8 cellular contexts compared by ENCODE assay signal in genomic region chr7:92135100-92135429, GRCh38. TPM values are rescaled to one million over a fixed set of nuclear protein-coding genes. Genes with fewer than 3 reads are reported as not detected.
DNase-seq lines count a peak whose midpoint lies in the region; ATAC-seq and TF ChIP-seq lines count a peak whose summit lies in the region.

No MANE protein-coding gene starts in this region.

- H3K4me2 ChIP-seq in BLaER1 (peak overlapping the region; percentile 83), GM23248 (ENCODE audit: unreplicated experiment) (peak overlapping the region; percentile 81), mesendoderm (ENCODE audit: low read length) (peak overlapping the region; percentile 88)

- H3F3A ChIP-seq in GM23248 (ENCODE audit: insufficient read depth), result no peaks in the 10 kb centered on the region

- H4K20me1 ChIP-seq in BLaER1, result peaks cover 19% of the 10 kb centered on the region; the same call in 1 of the 2 replicates
- H4K20me1 ChIP-seq in GM23248 (ENCODE audit: insufficient read depth), result no peaks in the 10 kb centered on the region

- H3K4me3 ChIP-seq in BLaER1, result peak overlapping the region; percentile 89
- peak overlapping the region; percentile 90 for H3K4me3 ChIP-seq in GM23248
- H3K4me3 ChIP-seq in mesendoderm (ENCODE audit: low read length), result peak overlapping the region; percentile 62
- H3K4me3 ChIP-seq in upper lobe of right lung, result peak overlapping the region; percentile 96

- H3K36me3 ChIP-seq in BLaER1 (peaks cover 12% of the 10 kb centered on the region), GM23248 (ENCODE audit: low read depth) (0 out of 2 replicates have a peak, but pooled peaks cover 10% of the 10 kb centered on the region), mesendoderm (ENCODE audit: control insufficient read depth, insufficient read depth, low read length) (peaks cover 1% of the 10 kb centered on the region), upper lobe of right lung (peaks cover 10% of the 10 kb centered on the region)

- 3 to 8% methylated on average over 12 of the region's 12 CpGs for WGBS in GM23248 (ENCODE audit: low coverage in 1 of 2, low lambda C conversion rate in 2 of 2, missing lambda C conversion rate in 2 of 2), 2 experiments
- no CpG with 5 or more reads among the region's 12 CpGs for WGBS in mesendoderm (ENCODE audit: extremely low coverage, insufficient coverage, low lambda C conversion rate)

- H4K8ac ChIP-seq in mesendoderm (ENCODE audit: low read depth, low read length), result no peak overlapping the region

- H3K9ac ChIP-seq in BLaER1 (peak overlapping the region; percentile 87), GM23248 (peak overlapping the region; percentile 91), mesendoderm (ENCODE audit: low read length) (peak overlapping the region; percentile 87)

- peak overlapping the region; percentile 98 for H3K56ac ChIP-seq in mesendoderm (ENCODE audit: low read length)

- no peak overlapping the region for H2BK120ac ChIP-seq in mesendoderm (ENCODE audit: low read depth, low read length)

- peak overlapping the region; percentile 91 for H3K27ac ChIP-seq in BLaER1
- H3K27ac ChIP-seq in GM23248, result peak overlapping the region; percentile 84
- H3K27ac ChIP-seq in mesendoderm (ENCODE audit: low read depth, low read length), result peak overlapping the region; percentile 77
- peak overlapping the region; percentile 97 for H3K27ac ChIP-seq in upper lobe of right lung

- no peak overlapping the region for H2BK15ac ChIP-seq in mesendoderm (replicated peaks; ENCODE audit: low read depth)

- in situ Hi-C loops in GM23248 (cut with MboI), result no loop called here

- no peak overlapping the region for H2AK5ac ChIP-seq in mesendoderm (ENCODE audit: low read length)

- intact Hi-C loops in upper lobe of right lung (cut with DNase I), result no loop called here

- peak overlapping the region; percentile 98 for H2AFZ ChIP-seq in GM23248

- TF ChIP-seq CTCF in upper lobe of right lung (IDR thresholded peaks at IDR 0.05), result no peak

- H3K23ac ChIP-seq in mesendoderm (ENCODE audit: low read length), result peak overlapping the region; percentile 6

- ATAC-seq in upper lobe of right lung (no peak), GM21360 (IDR thresholded peaks at IDR 0.05; ENCODE audit: unreplicated experiment) (no peak)

- no peak overlapping the region for H3K18ac ChIP-seq in mesendoderm (ENCODE audit: low read length)

- DNase-seq in GM23248 (peak; percentile 55), OCI-M1 (lab: John Stamatoyannopoulos, UW) (peak; percentile 99), dermis microvascular lymphatic vessel endothelial cell (ENCODE audit: low read depth in 2 of 2) (peak; percentile 5 to 30), mesendoderm (no peak), upper lobe of right lung (no peak)
- DNase-seq in central memory CD4-positive, alpha-beta T cell, result no peak

- peak overlapping the region; percentile 26 for H3K4ac ChIP-seq in mesendoderm (ENCODE audit: low read depth, low read length)

- no peaks in the 10 kb centered on the region for H3K9me2 ChIP-seq in GM23248 (ENCODE audit: insufficient read depth)

- H3K27me3 ChIP-seq in BLaER1 (no peaks in the 10 kb centered on the region), GM23248 (replicated peaks; ENCODE audit: insufficient read depth) (no peaks in the 10 kb centered on the region), mesendoderm (ENCODE audit: insufficient read depth, low read length, poor library complexity) (no peaks in the 10 kb centered on the region), upper lobe of right lung (no peaks in the 10 kb centered on the region)

- H3K79me1 ChIP-seq in mesendoderm (ENCODE audit: low read length), result peaks cover 3% of the 10 kb centered on the region

- H3K9me3 ChIP-seq in BLaER1, result no peaks in the 10 kb centered on the region; the same call in 1 of the 2 replicates
- no peaks in the 10 kb centered on the region for H3K9me3 ChIP-seq in GM23248 (ENCODE audit: low read depth)
- no peaks in the 10 kb centered on the region for H3K9me3 ChIP-seq in upper lobe of right lung

- peak overlapping the region; percentile 48 for H2BK5ac ChIP-seq in mesendoderm (ENCODE audit: low read length)

- H4K5ac ChIP-seq in mesendoderm (ENCODE audit: low read length), result no peak overlapping the region

- H3K4me1 ChIP-seq in BLaER1 (peaks cover 26% of the 10 kb centered on the region), GM23248 (ENCODE audit: insufficient read depth) (peaks cover 14% of the 10 kb centered on the region), mesendoderm (ENCODE audit: control insufficient read depth, low read depth, low read length) (peaks cover 3% of the 10 kb centered on the region), upper lobe of right lung (peaks cover 19% of the 10 kb centered on the region)

- H3K79me2 ChIP-seq in GM23248 (ENCODE audit: insufficient read depth) (peaks cover 39% of the 10 kb centered on the region), mesendoderm (ENCODE audit: control insufficient read depth, insufficient read depth, low read length) (peaks cover 38% of the 10 kb centered on the region)

RNA-seq across cellular contexts. Expression of gene CYP51A1, which starts 0.8 kb away (rescaled TPM):
- total RNA-seq in GM23248 (2014; rRNA removed; shearing (Covaris generic)), result 64.6 and 67.8 TPM in 2 replicates
- polyA plus RNA-seq in GM23248 (2016; fragmentation: Nextera tagmentation; extraction: Ambion mirVana), result 65.6 and 67.2 TPM in 2 replicates
- total RNA-seq in dermis microvascular lymphatic vessel endothelial cell (102 and 174 TPM in 2 replicates), upper lobe of right lung (175 TPM)
- 120 TPM for polyA plus RNA-seq in mesendoderm (2013, experiment 1 of 2)
- polyA plus RNA-seq in mesendoderm (2013, experiment 2 of 2), result 119 TPM

RNA-seq across cellular contexts. Expression of gene LRRD1, which starts 43.9 kb away (rescaled TPM):
- total RNA-seq in GM23248 (2014; rRNA removed; shearing (Covaris generic)), result not detected in 2 replicates
- not detected in 2 replicates for polyA plus RNA-seq in GM23248 (2016; fragmentation: Nextera tagmentation; extraction: Ambion mirVana)
- total RNA-seq in dermis microvascular lymphatic vessel endothelial cell, result under 0.01 TPM in 2 replicates
- 0.01 TPM for polyA plus RNA-seq in mesendoderm (2013, experiment 1 of 2)
- 0.01 TPM for polyA plus RNA-seq in mesendoderm (2013, experiment 2 of 2)
- not detected for total RNA-seq in upper lobe of right lung

Comparison
In these comparisons a context has a peak if more than half of its experiments do, and no peak if none do; other contexts are left out.
1. DNase-seq: peak in GM23248 (single experiment), OCI-M1 (single experiment) and dermis microvascular lymphatic vessel endothelial cell (2 of 2); none in mesendoderm (single experiment), upper lobe of right lung (single experiment) and central memory CD4-positive, alpha-beta T cell (single experiment).
2. Peak in every context shown above with its lines, with median percentiles within 50 percentile points of each other: H3K27ac ChIP-seq, H3K4me2 ChIP-seq, H3K4me3 ChIP-seq and H3K9ac ChIP-seq.